ENCODE assay signal across 1 cellular context in genomic region chr19:1269478-1270167, GRCh38.
TF ChIP-seq lines count a peak whose summit lies in the region.

No MANE protein-coding gene starts in this region.

TF ChIP-seq in WTC11, 78 proteins besides CTCF, POLR2A, EP300 and RAD21 (continued from another document):
- TF ChIP-seq ERG (CRISPR knock-in tag; IDR thresholded peaks at IDR 0.05), result peak; percentile 67; the same call in 1 of the 2 replicates
- no peak; the same call in 1 of the 2 replicates for TF ChIP-seq FOXP4 (CRISPR knock-in tag; IDR thresholded peaks at IDR 0.05)
- peak; percentile 60; the same call in 1 of the 2 replicates for TF ChIP-seq HMGXB4 (CRISPR knock-in tag; IDR thresholded peaks at IDR 0.05)
- TF ChIP-seq NFYB (CRISPR knock-in tag; conservative IDR thresholded peaks at IDR 0.05; ENCODE audit: low read depth), result no peak
- TF ChIP-seq CREM (CRISPR knock-in tag; IDR thresholded peaks at IDR 0.05), result peak; percentile 75; the same call in 1 of the 2 replicates
- no peak for TF ChIP-seq ESRRA (CRISPR knock-in tag; IDR thresholded peaks at IDR 0.05; ENCODE audit: borderline replicate concordance)
- no peak for TF ChIP-seq SP1 (CRISPR knock-in tag; conservative IDR thresholded peaks at IDR 0.05)
- no peak for TF ChIP-seq GABPB1 (CRISPR knock-in tag; IDR thresholded peaks at IDR 0.05)
- TF ChIP-seq NFATC4 (CRISPR knock-in tag; IDR thresholded peaks at IDR 0.05), result peak; percentile 83
- no peak for TF ChIP-seq ETV6 (CRISPR knock-in tag; IDR thresholded peaks at IDR 0.05)
- 0 out of 2 replicates have a peak, but pooled peaks have one; percentile 50 for TF ChIP-seq RORB (CRISPR knock-in tag; IDR thresholded peaks at IDR 0.05)
- TF ChIP-seq MYBL2 (CRISPR knock-in tag; IDR thresholded peaks at IDR 0.05), result 0 out of 2 replicates have a peak, but pooled peaks have one; percentile 42
- no peak; the same call in 1 of the 2 replicates for TF ChIP-seq OVOL2 (CRISPR knock-in tag; IDR thresholded peaks at IDR 0.05; ENCODE audit: borderline replicate concordance)
- no peak for TF ChIP-seq AFF4 (CRISPR knock-in tag; IDR thresholded peaks at IDR 0.05; ENCODE audit: borderline replicate concordance)
- peak; percentile 61; the same call in 1 of the 2 replicates for TF ChIP-seq ZNF232 (CRISPR knock-in tag; IDR thresholded peaks at IDR 0.05)
- no peak for TF ChIP-seq MXD4 (CRISPR knock-in tag; IDR thresholded peaks at IDR 0.05; ENCODE audit: borderline replicate concordance)
- TF ChIP-seq ZNF263 (CRISPR knock-in tag; IDR thresholded peaks at IDR 0.05; ENCODE audit: low read depth), result no peak
- no peak for TF ChIP-seq NFE2L1 (CRISPR knock-in tag; IDR thresholded peaks at IDR 0.05)
- no peak for TF ChIP-seq ZNF423 (CRISPR knock-in tag; IDR thresholded peaks at IDR 0.05)
- no peak for TF ChIP-seq GTF2I (CRISPR knock-in tag; conservative IDR thresholded peaks at IDR 0.05)
- peak; percentile 71; the same call in 1 of the 2 replicates for TF ChIP-seq MAX (CRISPR knock-in tag; IDR thresholded peaks at IDR 0.05)
- TF ChIP-seq ZNF532 (CRISPR knock-in tag; IDR thresholded peaks at IDR 0.05; ENCODE audit: borderline replicate concordance), result peak; percentile 76; the same call in 1 of the 2 replicates
- TF ChIP-seq ZNF425 (CRISPR knock-in tag; conservative IDR thresholded peaks at IDR 0.05), result peak; percentile 82; the same call in 1 of the 2 replicates
- peak; percentile 91 for TF ChIP-seq USF2 (CRISPR knock-in tag; IDR thresholded peaks at IDR 0.05)
- no peak for TF ChIP-seq CREB1 (CRISPR knock-in tag; IDR thresholded peaks at IDR 0.05)
- TF ChIP-seq ZNF671 (CRISPR knock-in tag; IDR thresholded peaks at IDR 0.05), result peak; percentile 78
